ENCODE assay signal across 19 cellular contexts in the genomic region with DNA sequence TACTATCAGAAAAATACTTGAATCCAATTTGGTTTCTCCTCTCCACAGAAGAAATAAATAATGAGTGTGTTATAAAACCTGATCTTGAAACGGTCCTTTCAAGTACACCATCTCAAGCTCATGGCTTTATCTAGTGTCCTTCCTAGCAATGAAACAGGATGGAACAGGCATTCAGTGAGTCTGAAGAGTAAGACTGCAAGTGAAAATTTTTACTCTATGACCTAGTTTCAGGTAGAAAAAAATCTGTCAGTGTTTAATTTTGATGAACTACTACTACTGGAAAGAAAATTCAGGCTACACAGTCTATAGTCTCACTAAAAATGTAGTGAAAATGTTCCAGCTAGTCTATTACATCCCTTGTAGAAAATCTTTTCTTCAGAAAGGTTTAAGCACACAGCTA. TPM values are rescaled to one million over a fixed set of nuclear protein-coding genes. Genes with fewer than 3 reads are reported as not detected.
A peak's percentile ranks its signal among the peaks of the same experiment; 100 is the strongest.
DNase-seq lines count a peak whose midpoint lies in the region; ATAC-seq and TF ChIP-seq lines count a peak whose summit lies in the region.
"Had no signal": no experiment of that assay in that cellular context is flagged by ENCODE, and none has a peak within 500 bp of the region (broad histone marks: within the 10 kb centered on the region; RNA-seq: fewer than 3 reads in every experiment).

No MANE protein-coding gene starts in this region.

- peaks cover 16% of the 10 kb centered on the region for H3K36me3 ChIP-seq in A673 (ENCODE audit: insufficient read depth, low read length, poor library complexity, severe bottlenecking)
- peaks cover 15% of the 10 kb centered on the region for H3K36me3 ChIP-seq in Panc1 (ENCODE audit: control insufficient read depth, insufficient read depth, low read length)
- H3K36me3 ChIP-seq: adrenal gland, prostate gland had no signal

- H3K27ac Mint-ChIP-seq in CD4-positive, alpha-beta T cell, result peak overlapping the region; percentile 62
- H3K27ac Mint-ChIP-seq in brain (peak overlapping the region in 4 of 5 experiments; percentile 12 to 88 (median 46)), CD14-positive monocyte (peak overlapping the region in 1 of 7 donors; percentile 21)
- H3K27ac Mint-ChIP-seq: stimulated activated memory B cell treated with anti-CD40 and anti-IgM and Interleukin-4, amounts not matched to agents 10 μg/mL and 1 μg/mL and 100 μg/mL, for 72 hours had no signal

- H3K27me3 ChIP-seq in A673 (replicated peaks; ENCODE audit: insufficient read depth, low read depth, low read length, poor library complexity), result no peaks in the 10 kb centered on the region
- H3K27me3 ChIP-seq in CD4-positive, alpha-beta T cell (ENCODE audit: control insufficient read depth, insufficient read depth, low read length), result no peaks in the 10 kb centered on the region
- no peaks in the 10 kb centered on the region for H3K27me3 ChIP-seq in Panc1 (ENCODE audit: control insufficient read depth, insufficient read depth, low read length)
- H3K27me3 ChIP-seq: adrenal gland had no signal

- H3K4me3 ChIP-seq in A673 (ENCODE audit: low read depth, low read length, poor library complexity, severe bottlenecking), result no peak overlapping the region
- H3K4me3 ChIP-seq in Panc1 (ENCODE audit: low read depth in 2 of 2, low read length in 2 of 2), result no peak overlapping the region
- H3K4me3 ChIP-seq: adrenal gland, GM23248, mucosa of descending colon, prostate gland, thoracic aorta had no signal

- intact Hi-C loops in A673 (cut with micrococcal nuclease; ENCODE audit: unreplicated experiment), result loop anchor here (10.0 kb wide), 1 partner anchor 767 kb away; a partner anchor contains a TSS
- intact Hi-C loops in CD4-positive, alpha-beta T cell (cut with DNase I, micrococcal nuclease), result no loop called here
- intact Hi-C loops in Panc1 (cut with micrococcal nuclease; ENCODE audit: unreplicated experiment), result no loop called here
- intact Hi-C loops in CD14-positive monocyte (cut with micrococcal nuclease), result loop anchor here in 1 of 2 donors (10.0 kb wide), 1 partner anchor 53 kb away; a partner anchor contains a TSS

- H3K27ac ChIP-seq in A673 (ENCODE audit: low read depth, low read length, poor library complexity, severe bottlenecking), result peak overlapping the region; percentile 10
- H3K27ac ChIP-seq in CD4-positive, alpha-beta T cell (ENCODE audit: low read depth, low read length), result no peak overlapping the region
- peak overlapping the region; percentile 19; the same call in 1 of the 2 replicates for H3K27ac ChIP-seq in Panc1 (ENCODE audit: low read length)
- H3K27ac ChIP-seq: GM23248, thoracic aorta had no signal

- no TSS peak for BruUV-seq in A673 (replicated peaks; lab: Mats Ljungman, UMichigan)
- BruUV-seq in Panc1 (replicated peaks; lab: Mats Ljungman, UMichigan), result no TSS peak

- CTCF ChIA-PET in A673 (lab: Charles Lee), result interaction anchor here (0.5 kb wide), 2 partner anchors 29 to 110 kb away, joined by 5 to 15 read pairs; a partner anchor contains a TSS
- CTCF ChIA-PET in CD4-positive, alpha-beta T cell (lab: Charles Lee), result interaction anchor here (1.2 to 1.3 kb wide), 2 partner anchors 18 to 20 kb away, joined by 3 to 4 read pairs; no protein-coding TSS in a partner anchor
- CTCF ChIA-PET in Panc1 (lab: Charles Lee), result interaction anchor here (0.6 kb wide), 1 partner anchor 21 kb away, joined by 10 read pairs; no protein-coding TSS in a partner anchor

- POLR2A ChIA-PET in A673 (lab: Charles Lee; ENCODE audit: low non-redundant PET) (no interaction called here), Panc1 (lab: Charles Lee) (interaction anchor here (0.5 to 0.9 kb wide), 2 partner anchors 13 to 81 kb away, joined by 4 to 24 read pairs; no protein-coding TSS in a partner anchor)
- POLR2A ChIA-PET in CD4-positive, alpha-beta T cell (lab: Charles Lee), result interaction anchor here (1.2 to 1.9 kb wide), 2 partner anchors 8 to 9 kb away, joined by 4 read pairs; a partner anchor contains a TSS

- in situ Hi-C loops in Panc1 (cut with HindIII; ENCODE audit: low pct_unique_long_range_greater_than_20kb, low sequenced_read_pairs), result no loop called here

- H3K9me3 ChIP-seq in A673 (ENCODE audit: low read depth, low read length, poor library complexity, severe bottlenecking), result no peaks in the 10 kb centered on the region
- H3K9me3 ChIP-seq in CD4-positive, alpha-beta T cell (ENCODE audit: control insufficient read depth, low read length), result no peaks in the 10 kb centered on the region
- no peaks in the 10 kb centered on the region for H3K9me3 ChIP-seq in Panc1 (ENCODE audit: control insufficient read depth, insufficient read depth, low read depth, low read length)
- H3K9me3 ChIP-seq: adrenal gland, mucosa of descending colon, prostate gland, thoracic aorta had no signal

- H3K27me3 Mint-ChIP-seq in CD4-positive, alpha-beta T cell, result no peaks in the 10 kb centered on the region
- no peaks in the 10 kb centered on the region for H3K27me3 Mint-ChIP-seq in brain
- peaks cover 0 to 1% (median 0%) of the 10 kb centered on the region in 3 donors for H3K27me3 Mint-ChIP-seq in CD14-positive monocyte (ENCODE audit: low read depth in 3 of 3)
- H3K27me3 Mint-ChIP-seq: stimulated activated memory B cell treated with anti-CD40 and anti-IgM and Interleukin-4, amounts not matched to agents 10 μg/mL and 1 μg/mL and 100 μg/mL, for 72 hours had no signal

- H3K36me3 Mint-ChIP-seq in CD4-positive, alpha-beta T cell (ENCODE audit: low read depth), result peaks cover 30% of the 10 kb centered on the region
- H3K36me3 Mint-ChIP-seq in brain (peaks cover 34% of the 10 kb centered on the region), CD14-positive monocyte (peaks cover 14 to 22% of the 10 kb centered on the region in 2 donors)

- TF ChIP-seq CTCF in A673 (conservative IDR thresholded peaks at IDR 0.05; ENCODE audit: low read depth, low read length) (no peak), Panc1 (IDR thresholded peaks at IDR 0.05) (no peak), brain (conservative IDR thresholded peaks at IDR 0.05) (no peak), CD14-positive monocyte (IDR thresholded peaks at IDR 0.05) (no peak)
- TF ChIP-seq CTCF in CD4-positive, alpha-beta T cell (IDR thresholded peaks at IDR 0.05), result no peak

- H3K4me3 Mint-ChIP-seq in CD4-positive, alpha-beta T cell, result no peak overlapping the region
- H3K4me3 Mint-ChIP-seq in brain (no peak overlapping the region), CD14-positive monocyte (no peak overlapping the region)
- H3K4me3 Mint-ChIP-seq: stimulated activated memory B cell treated with anti-CD40 and anti-IgM and Interleukin-4, amounts not matched to agents 10 μg/mL and 1 μg/mL and 100 μg/mL, for 72 hours had no signal

- no peaks in the 10 kb centered on the region for H3K9me3 Mint-ChIP-seq in CD4-positive, alpha-beta T cell
- H3K9me3 Mint-ChIP-seq in brain (no peaks in the 10 kb centered on the region), CD14-positive monocyte (no peaks in the 10 kb centered on the region)
- H3K9me3 Mint-ChIP-seq: stimulated activated memory B cell treated with anti-CD40 and anti-IgM and Interleukin-4, amounts not matched to agents 10 μg/mL and 1 μg/mL and 100 μg/mL, for 72 hours had no signal

- peaks cover 54% of the 10 kb centered on the region for H3K4me1 Mint-ChIP-seq in CD4-positive, alpha-beta T cell (ENCODE audit: low read depth)
- H3K4me1 Mint-ChIP-seq in brain, result peaks cover 27% of the 10 kb centered on the region
- peaks cover 16% of the 10 kb centered on the region for H3K4me1 Mint-ChIP-seq in CD14-positive monocyte

- DNase-seq in A673 (ENCODE audit: low spot score) (no peak), Panc1 (ENCODE audit: low read depth, low spot score) (no peak), CD14-positive monocyte (ENCODE audit: low spot score) (no peak), NCI-H510A treated with DMSO at 0.1 percent for 48 hours (lab: John Stamatoyannopoulos, UW) (no peak)
- DNase-seq in CD4-positive, alpha-beta T cell, result no peak
- DNase-seq: activated CD4-positive, alpha-beta T cell treated with anti-CD3 and anti-CD28 coated beads, Interleukin-2, amount 50 U/mL, for 4 hours; adrenal gland; DND-41; GM23248; mucosa of descending colon; NCI-H1092; NCI-H2029; SHP77 treated with DMSO at 0.1 percent for 48 hours; stimulated activated CD4-positive, alpha-beta T cell treated with anti-CD3 and anti-CD28 coated beads, Interleukin-1b, Interleukin-23, amount 100 ng/mL, for 48 hours had no signal

- no peak for ATAC-seq in CD4-positive, alpha-beta T cell (ENCODE audit: poor library complexity)
- ATAC-seq in Panc1 (no peak), GM18870 (IDR thresholded peaks at IDR 0.05; ENCODE audit: unreplicated experiment) (no peak)
- ATAC-seq: mucosa of descending colon; stimulated activated memory B cell treated with anti-CD40 and anti-IgM and Interleukin-4, amounts not matched to agents 10 μg/mL and 1 μg/mL and 100 μg/mL, for 72 hours had no signal

- H3K4me1 ChIP-seq in A673 (ENCODE audit: insufficient read depth, low read length, poor library complexity, severe bottlenecking), result peaks cover 15% of the 10 kb centered on the region
- peaks cover 17% of the 10 kb centered on the region for H3K4me1 ChIP-seq in Panc1 (ENCODE audit: control insufficient read depth, insufficient read depth, low read length)
- H3K4me1 ChIP-seq: prostate gland had no signal

RNA-seq across cellular contexts. Expression of a gene that starts 7.7 kb away (rescaled TPM):
- total RNA-seq in A673 (2021) (235 and 254 TPM in 2 replicates), Panc1 (2021; ENCODE audit: unreplicated experiment) (130 TPM)
- 10 to 100 TPM; 38.8 to 38.9 TPM for total RNA-seq in CD4-positive, alpha-beta T cell
- polyA plus RNA-seq in Panc1 (2012; ENCODE audit: insufficient read length), result 19.4 TPM
- polyA plus RNA-seq in brain (ENCODE audit: insufficient read depth, low read depth, low replicate concordance) (44.7 TPM), CD14-positive monocyte (1 to 10 TPM; 2.9 to 5.4 TPM)

RNA-seq across cellular contexts. Expression of a gene that starts 8.3 kb away (rescaled TPM):
- total RNA-seq in A673 (2021), result 1,763 and 1,764 TPM in 2 replicates
- 1,000 to 10,000 TPM; 1,969 to 1,994 TPM for total RNA-seq in CD4-positive, alpha-beta T cell
- total RNA-seq in Panc1 (2021; ENCODE audit: unreplicated experiment), result 689 TPM
- 452 TPM for polyA plus RNA-seq in Panc1 (2012; ENCODE audit: insufficient read length)
- 1,157 TPM for polyA plus RNA-seq in brain (ENCODE audit: insufficient read depth, low read depth, low replicate concordance)
- 100 to 1,000 TPM; 266 to 308 TPM for polyA plus RNA-seq in CD14-positive monocyte

RNA-seq across cellular contexts. Expression of a gene that starts 28.6 kb away (rescaled TPM):
- total RNA-seq in A673 (2021) (not detected in 2 replicates), Panc1 (2021; ENCODE audit: unreplicated experiment) (0.26 TPM)
- total RNA-seq in CD4-positive, alpha-beta T cell, result under 1 TPM in 1 of 2 experiments, not detected in 1; 0.20 TPM
- polyA plus RNA-seq in Panc1 (2012; ENCODE audit: insufficient read length), result 0.24 TPM
- polyA plus RNA-seq in brain (ENCODE audit: insufficient read depth, low read depth, low replicate concordance) (0.83 TPM), CD14-positive monocyte (100 to 1,000 TPM in 1 of 2 donors, 10 to 100 TPM in 1; 79.5 to 157 TPM)
- total RNA-seq: GM23248 had no signal
- polyA plus RNA-seq: GM23248 had no signal

RNA-seq across cellular contexts. Expression of a gene that starts 52.7 kb away (rescaled TPM):
- 169 and 187 TPM in 2 replicates for total RNA-seq in A673 (2021)
- total RNA-seq in CD4-positive, alpha-beta T cell, result 10 to 100 TPM; 31.2 to 33.9 TPM
- 175 TPM for total RNA-seq in Panc1 (2021; ENCODE audit: unreplicated experiment)
- 147 TPM for polyA plus RNA-seq in Panc1 (2012; ENCODE audit: insufficient read length)
- 220 TPM for polyA plus RNA-seq in brain (ENCODE audit: insufficient read depth, low read depth, low replicate concordance)
- polyA plus RNA-seq in CD14-positive monocyte, result 100 to 1,000 TPM; 176 to 190 TPM
